27 cellular contexts compared by ENCODE assay signal in genomic region chr11:122339661-122340060, GRCh38.
"Had no signal": no experiment of that assay in that cellular context is flagged by ENCODE, and none has a peak within 500 bp of the region (broad histone marks: within the 10 kb centered on the region; RNA-seq: fewer than 3 reads in every experiment).

No MANE protein-coding gene starts in this region.

- ATAC-seq: activated CD8-positive, alpha-beta memory T cell treated with anti-CD3 and anti-CD28 coated beads, Interleukin-2, amount 10 ng/mL, durations not matched to agents 7 days and 5 days; activated CD8-positive, alpha-beta T cell treated with anti-CD3 and anti-CD28 coated beads, Interleukin-2, amount 10 ng/mL, durations not matched to agents 7 days and 5 days; activated naive CD4-positive, alpha-beta T cell treated with anti-CD3 and anti-CD28 coated beads, Interleukin-2, amount 50 U/mL, for 72 hours; effector memory CD8-positive, alpha-beta T cell; foreskin keratinocyte; heart right ventricle; left lung; mucosa of descending colon; right cardiac atrium had no signal

- H3K36me3 Mint-ChIP-seq: activated CD8-positive, alpha-beta memory T cell treated with anti-CD3 and anti-CD28 coated beads, Interleukin-2, amount 10 ng/mL, durations not matched to agents 7 days and 5 days; activated naive CD4-positive, alpha-beta T cell treated with anti-CD3 and anti-CD28 coated beads, Interleukin-2, amount 50 U/mL, for 72 hours; brain; natural killer cell treated with Interleukin-12 subunit alpha and Interleukin-12 subunit beta and Interleukin-15 and Interleukin-18, amount 100 ng/mL, for 72 hours; type B pancreatic cell had no signal

- H3K36me3 ChIP-seq: heart right ventricle, left lung, spleen, uterus had no signal

- H3K27me3 Mint-ChIP-seq: activated B cell treated with CpG ODN at 0.5 μM for 24 hours; activated CD8-positive, alpha-beta memory T cell treated with anti-CD3 and anti-CD28 coated beads, Interleukin-2, amount 10 ng/mL, durations not matched to agents 7 days and 5 days; type B pancreatic cell had no signal

- DNase-seq: activated B cell treated with CpG ODN at 0.5 μM for 24 hours; activated CD8-positive, alpha-beta memory T cell treated with anti-CD3 and anti-CD28 coated beads, Interleukin-2, amount 10 ng/mL, durations not matched to agents 7 days and 5 days; activated CD8-positive, alpha-beta T cell treated with anti-CD3 and anti-CD28 coated beads, Interleukin-2, amount 10 ng/mL, durations not matched to agents 7 days and 5 days; activated T-cell treated with anti-CD3 and anti-CD28 coated beads, Interleukin-2, amount 50 U/mL, for 48 hours; anterior cingulate cortex; cortex of kidney; effector memory CD8-positive, alpha-beta T cell; foreskin keratinocyte; heart right ventricle; left lung; mesendoderm; mucosa of descending colon; posterior cingulate gyrus; right cardiac atrium; spleen; stimulated activated CD4-positive, alpha-beta T cell treated with anti-CD3 and anti-CD28 coated beads, Interleukin-2, amount 100 ng/mL, for 48 hours; stimulated activated naive CD4-positive, alpha-beta T cell treated with Interleukin-2 at 50 U/mL for 16 hours; SW 1271; T1000; uterus had no signal

- H3K9me3 Mint-ChIP-seq: activated T-helper 2 cell treated with anti-CD3 and anti-CD28 coated beads, Interferon-gamma antibody, Interleukin-2, Interleukin-4, amounts not matched to agents 10 μg/mL and 5 μg/mL and 100 μg/mL, durations not matched to agents 14 hours and 24 hours and 36 hours; brain; natural killer cell treated with Interleukin-12 subunit alpha and Interleukin-12 subunit beta and Interleukin-15 and Interleukin-18, amount 100 ng/mL, for 72 hours; T-helper 1 cell treated with Interleukin-12 subunit alpha and Interleukin-12 subunit beta and Interleukin-4 antibody, amounts not matched to agents 30 μg/mL and 1 μg/mL, for 36 hours; type B pancreatic cell had no signal

- H3K4me1 ChIP-seq: uterus had no signal

- H3K4me1 Mint-ChIP-seq: activated B cell treated with CpG ODN at 0.5 μM for 24 hours; activated CD8-positive, alpha-beta memory T cell treated with anti-CD3 and anti-CD28 coated beads, Interleukin-2, amount 10 ng/mL, durations not matched to agents 7 days and 5 days had no signal

- H3K4me3 ChIP-seq: heart right ventricle, left lung, lung, mucosa of descending colon, spleen, uterus had no signal

- H3K27me3 ChIP-seq: heart right ventricle, left lung, uterus had no signal

- H3K27ac ChIP-seq: foreskin keratinocyte, left lung, spleen, uterus had no signal

- H3K4me3 Mint-ChIP-seq: activated B cell treated with CpG ODN at 0.5 μM for 24 hours; activated CD8-positive, alpha-beta memory T cell treated with anti-CD3 and anti-CD28 coated beads, Interleukin-2, amount 10 ng/mL, durations not matched to agents 7 days and 5 days; activated CD8-positive, alpha-beta T cell treated with anti-CD3 and anti-CD28 coated beads, Interleukin-2, amount 10 ng/mL, durations not matched to agents 7 days and 5 days; brain; effector memory CD8-positive, alpha-beta T cell; natural killer cell treated with Interleukin-12 subunit alpha and Interleukin-12 subunit beta and Interleukin-15 and Interleukin-18, amount 100 ng/mL, for 72 hours; T-helper 1 cell treated with Interleukin-12 subunit alpha and Interleukin-12 subunit beta and Interleukin-4 antibody, amounts not matched to agents 30 μg/mL and 1 μg/mL, for 36 hours; type B pancreatic cell had no signal

- H3K9me3 ChIP-seq: heart right ventricle, left lung, mucosa of descending colon, spleen, uterus had no signal

- H3K27ac Mint-ChIP-seq: activated B cell treated with CpG ODN at 0.5 μM for 24 hours; activated CD8-positive, alpha-beta memory T cell treated with anti-CD3 and anti-CD28 coated beads, Interleukin-2, amount 10 ng/mL, durations not matched to agents 7 days and 5 days; activated CD8-positive, alpha-beta T cell treated with anti-CD3 and anti-CD28 coated beads, Interleukin-2, amount 10 ng/mL, durations not matched to agents 7 days and 5 days; activated naive CD4-positive, alpha-beta T cell treated with anti-CD3 and anti-CD28 coated beads, Interleukin-2, amount 50 U/mL, for 72 hours; activated T-helper 2 cell treated with anti-CD3 and anti-CD28 coated beads, Interferon-gamma antibody, Interleukin-2, Interleukin-4, amounts not matched to agents 10 μg/mL and 5 μg/mL and 100 μg/mL, durations not matched to agents 14 hours and 24 hours and 36 hours; effector memory CD8-positive, alpha-beta T cell; natural killer cell treated with Interleukin-12 subunit alpha and Interleukin-12 subunit beta and Interleukin-15 and Interleukin-18, amount 100 ng/mL, for 72 hours; T-helper 1 cell treated with Interleukin-12 subunit alpha and Interleukin-12 subunit beta and Interleukin-4 antibody, amounts not matched to agents 30 μg/mL and 1 μg/mL, for 36 hours; type B pancreatic cell had no signal
